In genomic region chr11:3853935-3854659, GRCh38 we compare ENCODE assay signal across 7 cellular contexts. TPM values are rescaled to one million over a fixed set of nuclear protein-coding genes. Genes with fewer than 3 reads are reported as not detected.
DNase-seq lines count a peak whose midpoint lies in the region; ATAC-seq and TF ChIP-seq lines count a peak whose summit lies in the region.

No MANE protein-coding gene starts in this region.

- CTCF ChIA-PET in mammary epithelial cell (lab: Charles Lee; ENCODE audit: low non-redundant PET) = interaction anchor here (0.6 to 2.1 kb wide), 5 partner anchors 13 to 218 kb away, joined by 5 to 22 read pairs (median 7); partner anchors contain the start of gene RHOG

- dilution Hi-C loops in mammary epithelial cell (cut with HindIII; ENCODE audit: low sequenced_read_pairs) = loop anchor here (5.0 kb wide), 1 partner anchor 218 kb away; no protein-coding TSS in a partner anchor

- no peak overlapping the region for H3K9ac ChIP-seq in mammary epithelial cell (ENCODE audit: insufficient read depth, low read length)

- H3K36me3 ChIP-seq in mammary epithelial cell (ENCODE audit: insufficient read depth, low read length) (no peaks in the 10 kb centered on the region), tibial nerve (no peaks in the 10 kb centered on the region)

- no peaks in the 10 kb centered on the region for H3K27me3 ChIP-seq in mammary epithelial cell (ENCODE audit: insufficient read depth, low read length)
- H3K27me3 ChIP-seq in tibial nerve = no peaks in the 10 kb centered on the region

- ATAC-seq in GM19397 (IDR thresholded peaks at IDR 0.05; ENCODE audit: unreplicated experiment) (peak; percentile 32), HG03354 (IDR thresholded peaks at IDR 0.05; ENCODE audit: poor library complexity, severe bottlenecking, unreplicated experiment) (peak; percentile 48), naive B cell (ENCODE audit: low read depth in 2 of 2) (peak; percentile 77 to 78)

- H3K9me3 ChIP-seq in mammary epithelial cell (replicated peaks; ENCODE audit: insufficient read depth, low read length) (no peaks in the 10 kb centered on the region), tibial nerve (no peaks in the 10 kb centered on the region)

- H3K9me3 Mint-ChIP-seq in T-helper 2 cell treated with Interferon-gamma antibody and Interleukin-4, amounts not matched to agents 5 μg/mL and 100 μg/mL, for 36 hours = no peaks in the 10 kb centered on the region
- no peaks in the 10 kb centered on the region for H3K9me3 Mint-ChIP-seq in naive B cell

- 77% methylated on average over 11 of the region's 11 CpGs for WGBS in mammary epithelial cell (ENCODE audit: low coverage, missing lambda C conversion rate)
- WGBS in tibial nerve, 2 donors = 72 to 75% methylated on average over 11 of the region's 11 CpGs

- peak overlapping the region; percentile 97 for H3K4me3 Mint-ChIP-seq in T-helper 2 cell treated with Interferon-gamma antibody and Interleukin-4, amounts not matched to agents 5 μg/mL and 100 μg/mL, for 36 hours
- H3K4me3 Mint-ChIP-seq in naive B cell = peak overlapping the region; percentile 87 to 99 (median 92)

- in situ Hi-C loops in mammary epithelial cell (cut with MboI; ENCODE audit: low sequenced_read_pairs in 2 of 2) = loop anchor here in 1 of 2 donors (25.0 kb wide), 1 partner anchor 108 kb away; no protein-coding TSS in a partner anchor

- no peak for TF ChIP-seq EP300 in tibial nerve (IDR thresholded peaks at IDR 0.05)

- peak overlapping the region; percentile 70 for H3K4me2 ChIP-seq in mammary epithelial cell (ENCODE audit: insufficient read depth, low read depth, low read length)

- intact Hi-C loops in mammary epithelial cell (cut with micrococcal nuclease) = no loop called here

- peaks cover 47% of the 10 kb centered on the region for H3K4me1 Mint-ChIP-seq in T-helper 2 cell treated with Interferon-gamma antibody and Interleukin-4, amounts not matched to agents 5 μg/mL and 100 μg/mL, for 36 hours (ENCODE audit: low read depth)
- H3K4me1 Mint-ChIP-seq in naive B cell = peaks cover 48 to 55% (median 55%) of the 10 kb centered on the region in 3 donors

- peaks cover 12% of the 10 kb centered on the region for H3K36me3 Mint-ChIP-seq in T-helper 2 cell treated with Interferon-gamma antibody and Interleukin-4, amounts not matched to agents 5 μg/mL and 100 μg/mL, for 36 hours (ENCODE audit: low read depth)
- peaks cover 0 to 4% of the 10 kb centered on the region in 2 donors for H3K36me3 Mint-ChIP-seq in naive B cell

- H3K79me2 ChIP-seq in mammary epithelial cell (ENCODE audit: insufficient read depth, low read length) = peaks cover 36% of the 10 kb centered on the region

- peaks cover 30% of the 10 kb centered on the region for H3K4me1 ChIP-seq in mammary epithelial cell (ENCODE audit: insufficient read depth, low read length)
- peaks cover 0 to 41% (median 31%) of the 10 kb centered on the region in 4 donors for H3K4me1 ChIP-seq in tibial nerve

- peak overlapping the region; percentile 99 for H3K27ac Mint-ChIP-seq in T-helper 2 cell treated with Interferon-gamma antibody and Interleukin-4, amounts not matched to agents 5 μg/mL and 100 μg/mL, for 36 hours
- H3K27ac Mint-ChIP-seq in naive B cell = peak overlapping the region; percentile 99 to 100 (median 100)

- H4K20me1 ChIP-seq in mammary epithelial cell (ENCODE audit: insufficient read depth, low read length) = no peaks in the 10 kb centered on the region

- TF ChIP-seq POLR2A in tibial nerve (IDR thresholded peaks at IDR 0.05) = no peak

- peak; percentile 69 for DNase-seq in T-helper 2 cell treated with Interferon-gamma antibody and Interleukin-4, amounts not matched to agents 5 μg/mL and 100 μg/mL, for 36 hours (ENCODE audit: low spot score)
- DNase-seq in mammary epithelial cell (peak; percentile 9), naive B cell (peak; percentile 91), tibial nerve (ENCODE audit: low spot score in 2 of 2) (no peak), COLO829 (ENCODE audit: low spot score) (no peak)

- peak overlapping the region; percentile 97 for H2AFZ ChIP-seq in mammary epithelial cell (ENCODE audit: low read depth, low read length)

- H3K27ac ChIP-seq in mammary epithelial cell (ENCODE audit: insufficient read depth, low read depth, low read length) (no peak overlapping the region), tibial nerve (peak overlapping the region; percentile 84 to 99 (median 96))

- H3K4me3 ChIP-seq in mammary epithelial cell (replicated peaks in 1 of 3; ENCODE audit: insufficient read depth in 1 of 3, low read depth in 2 of 3, low read length in 3 of 3) (no peak overlapping the region), tibial nerve (peak overlapping the region in 2 of 4 donors; percentile 97 to 98)

- BruUV-seq in mammary epithelial cell (replicated peaks; lab: Mats Ljungman, UMichigan) = no TSS peak

- TF ChIP-seq CTCF in mammary epithelial cell (conservative IDR thresholded peaks at IDR 0.05 in 1 of 2, IDR thresholded peaks at IDR 0.05 in 1 of 2; ENCODE audit: extremely low read depth in 1 of 2, insufficient read depth in 1 of 2, low read depth in 1 of 2, low read length in 2 of 2) = no peak
- no peak for TF ChIP-seq CTCF in tibial nerve (IDR thresholded peaks at IDR 0.05)

- H3K27me3 Mint-ChIP-seq in T-helper 2 cell treated with Interferon-gamma antibody and Interleukin-4, amounts not matched to agents 5 μg/mL and 100 μg/mL, for 36 hours (ENCODE audit: low read depth) = no peaks in the 10 kb centered on the region
- H3K27me3 Mint-ChIP-seq in naive B cell = no peaks in the 10 kb centered on the region

RNA-seq across cellular contexts. Expression of gene STIM1, which starts 1.4 kb away (rescaled TPM):
- total RNA-seq in mammary epithelial cell (10 to 100 TPM; 57.0 to 74.0 TPM), tibial nerve (10 to 100 TPM; 51.3 to 70.1 (median 59.8) TPM)
- polyA plus RNA-seq in mammary epithelial cell (45.2 TPM), naive B cell (ENCODE audit: low read depth in 6 of 6) (10 to 100 TPM; 29.1 to 51.9 (median 35.0) TPM)
- 74.4 TPM for polyA minus RNA-seq in mammary epithelial cell

RNA-seq across cellular contexts. Expression of gene RHOG, which starts 13.3 kb away (rescaled TPM):
- total RNA-seq in mammary epithelial cell (10 to 100 TPM; 11.5 to 61.4 TPM), tibial nerve (10 to 100 TPM; 35.2 to 92.7 (median 66.0) TPM)
- polyA plus RNA-seq in mammary epithelial cell (92.3 TPM), naive B cell (ENCODE audit: low read depth in 6 of 6) (100 to 1,000 TPM in 5 of 6 donors, 10 to 100 TPM in 1; 88.9 to 144 (median 117) TPM)
- polyA minus RNA-seq in mammary epithelial cell = 107 TPM

RNA-seq across cellular contexts. Expression of gene PGAP2, which starts 45.7 kb away (rescaled TPM):
- total RNA-seq in mammary epithelial cell = 10 to 100 TPM; 20.3 to 36.4 TPM
- 45.2 TPM for polyA plus RNA-seq in mammary epithelial cell
- 74.2 TPM for polyA minus RNA-seq in mammary epithelial cell
- 10 to 100 TPM; 16.6 to 29.1 (median 19.3) TPM for polyA plus RNA-seq in naive B cell (ENCODE audit: low read depth in 6 of 6)
- 10 to 100 TPM in 3 of 4 donors, 1 to 10 TPM in 1; 8.1 to 15.1 (median 10.8) TPM for total RNA-seq in tibial nerve

RNA-seq across cellular contexts. Expression of gene NUP98, which starts 56.7 kb away (rescaled TPM):
- total RNA-seq in mammary epithelial cell (100 to 1,000 TPM in 1 of 2 donors, 10 to 100 TPM in 1; 73.6 to 108 TPM), tibial nerve (100 to 1,000 TPM in 2 of 4 donors, 10 to 100 TPM in 2; 75.3 to 193 (median 115) TPM)
- polyA plus RNA-seq in mammary epithelial cell (105 TPM), naive B cell (ENCODE audit: low read depth in 6 of 6) (10 to 100 TPM; 29.4 to 57.0 (median 38.7) TPM)
- polyA minus RNA-seq in mammary epithelial cell = 493 TPM

Comparison
In these comparisons a context has a peak if more than half of its experiments do, and no peak if none do; other contexts are left out.
1. DNase-seq: peak in T-helper 2 cell treated with Interferon-gamma antibody and Interleukin-4, amounts not matched to agents 5 μg/mL and 100 μg/mL, for 36 hours (single experiment), mammary epithelial cell (single experiment) and naive B cell (single experiment); none in tibial nerve (0 of 2) and COLO829 (single experiment).
2. Peak in every context shown above with its lines, with median percentiles within 50 percentile points of each other: ATAC-seq.